1 cellular context compared by ENCODE assay signal in the genomic region with DNA sequence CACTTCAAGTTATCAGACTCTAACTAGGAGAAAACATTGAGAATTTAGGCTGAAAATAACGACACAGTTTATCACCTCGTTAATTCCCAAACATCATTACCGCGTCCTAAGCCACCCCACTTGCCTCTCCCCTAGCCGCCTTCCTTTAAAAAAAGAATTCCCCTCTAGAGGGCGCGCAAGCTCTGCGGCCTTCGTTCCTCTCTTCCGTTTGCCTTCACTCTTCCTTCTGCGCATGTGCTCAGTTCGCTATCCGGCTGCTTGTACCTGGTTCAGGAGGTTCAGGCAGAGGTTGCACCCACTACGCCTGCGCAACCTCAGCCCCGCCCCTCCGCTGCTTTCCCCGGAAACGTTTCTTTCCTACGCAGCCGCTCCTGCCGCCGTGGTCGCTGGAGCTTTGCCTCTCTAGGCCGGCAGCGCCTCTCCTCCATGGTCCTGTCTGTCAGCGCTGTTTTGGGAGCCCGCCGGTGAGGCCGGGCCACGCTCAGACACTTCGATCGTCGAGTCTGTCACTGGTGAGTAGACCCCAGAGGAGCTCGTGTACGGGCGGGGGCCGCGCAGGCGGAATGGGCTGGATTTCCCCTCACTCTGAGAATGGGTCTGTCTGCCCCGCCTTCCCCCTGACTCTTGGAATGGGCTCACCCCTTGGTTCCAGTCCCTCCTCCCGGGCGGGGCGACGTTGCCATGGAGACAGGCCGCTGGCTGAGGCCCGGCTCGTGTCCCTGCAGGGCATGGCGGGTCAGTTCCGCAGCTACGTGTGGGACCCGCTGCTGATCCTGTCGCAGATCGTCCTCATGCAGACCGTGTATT.
TF ChIP-seq lines count a peak whose summit lies in the region.

A gene (plus strand): TSS at position 353 of the 807 bp plus-strand sequence. CDS start 376 bp downstream, at position 729.

TF ChIP-seq in K562, 482 proteins besides CTCF, POLR2A, EP300 and RAD21 (continued from another document):
- TF ChIP-seq, protein P1, sequence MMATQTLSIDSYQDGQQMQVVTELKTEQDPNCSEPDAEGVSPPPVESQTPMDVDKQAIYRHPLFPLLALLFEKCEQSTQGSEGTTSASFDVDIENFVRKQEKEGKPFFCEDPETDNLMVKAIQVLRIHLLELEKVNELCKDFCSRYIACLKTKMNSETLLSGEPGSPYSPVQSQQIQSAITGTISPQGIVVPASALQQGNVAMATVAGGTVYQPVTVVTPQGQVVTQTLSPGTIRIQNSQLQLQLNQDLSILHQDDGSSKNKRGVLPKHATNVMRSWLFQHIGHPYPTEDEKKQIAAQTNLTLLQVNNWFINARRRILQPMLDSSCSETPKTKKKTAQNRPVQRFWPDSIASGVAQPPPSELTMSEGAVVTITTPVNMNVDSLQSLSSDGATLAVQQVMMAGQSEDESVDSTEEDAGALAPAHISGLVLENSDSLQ (IDR thresholded peaks at IDR 0.05) = peak; percentile 93
TF ChIP-seq in K562: peak in this region for 143.
